ENCODE assay signal across 15 cellular contexts in genomic region chr1:101039245-101039644, GRCh38.
"Had no signal": no experiment of that assay in that cellular context is flagged by ENCODE, and none has a peak within 500 bp of the region (broad histone marks: within the 10 kb centered on the region; RNA-seq: fewer than 3 reads in every experiment).

No MANE protein-coding gene starts in this region.

- H3K4me3 ChIP-seq: esophagus squamous epithelium, gastrocnemius medialis, heart right ventricle, left lung had no signal

- H3K36me3 ChIP-seq: gastrocnemius medialis had no signal

- H3K4me1 ChIP-seq: esophagus squamous epithelium, gastrocnemius medialis, left lung had no signal

- H3K9me3 ChIP-seq: gastrocnemius medialis had no signal

- H3K27me3 ChIP-seq: esophagus squamous epithelium, gastrocnemius medialis, heart right ventricle, left lung had no signal

- ATAC-seq: activated CD4-positive, alpha-beta T cell treated with anti-CD3 and anti-CD28 coated beads for 36 hours; activated CD8-positive, alpha-beta T cell treated with anti-CD3 and anti-CD28 coated beads for 36 hours; gastrocnemius medialis; heart right ventricle; left lung; natural killer cell had no signal

- H3K27ac ChIP-seq: esophagus squamous epithelium, gastrocnemius medialis, heart right ventricle, left lung, VCaP had no signal

- DNase-seq: activated CD4-positive, alpha-beta T cell treated with anti-CD3 and anti-CD28 coated beads for 36 hours; activated CD8-positive, alpha-beta memory T cell treated with anti-CD3 and anti-CD28 coated beads, Interleukin-2, amount 50 U/mL, for 4 hours; activated CD8-positive, alpha-beta T cell treated with anti-CD3 and anti-CD28 coated beads for 36 hours; activated naive CD4-positive, alpha-beta T cell; endodermal cell; esophagus squamous epithelium; gastrocnemius medialis; heart right ventricle; islet precursor cell; left lung; natural killer cell; stimulated activated CD4-positive, alpha-beta T cell treated with anti-CD3 and anti-CD28 coated beads, Interleukin-4, amount 100 ng/mL, for 1 hour; stimulated activated CD8-positive, alpha-beta memory T cell treated with anti-CD3 and anti-CD28 coated beads, Interleukin-4, amount 100 ng/mL, for 48 hours; T1000 had no signal
